Comparison of ENCODE assay signal across 1 cellular context in genomic region chr2:31729442-31730092, GRCh38.
A peak's percentile ranks its signal among the peaks of the same experiment; 100 is the strongest.
TF ChIP-seq lines count a peak whose summit lies in the region.

No MANE protein-coding gene starts in this region.

TF ChIP-seq in K562, 482 proteins besides CTCF, POLR2A, EP300 and RAD21 (continued from another document):
- TF ChIP-seq MGA (IDR thresholded peaks at IDR 0.05) (no peak), KDM1A (IDR thresholded peaks at IDR 0.05) (0 out of 4 replicates have a peak, but pooled peaks of 1 of the 2 experiments have one; percentile 10), EHMT2 (IDR thresholded peaks at IDR 0.05) (peak; percentile 40; the same call in 1 of the 2 replicates), ZNF586 (CRISPR knock-in tag; conservative IDR thresholded peaks at IDR 0.05) (no peak)
TF ChIP-seq in K562: peak in this region for 3.
